In the genomic region with DNA sequence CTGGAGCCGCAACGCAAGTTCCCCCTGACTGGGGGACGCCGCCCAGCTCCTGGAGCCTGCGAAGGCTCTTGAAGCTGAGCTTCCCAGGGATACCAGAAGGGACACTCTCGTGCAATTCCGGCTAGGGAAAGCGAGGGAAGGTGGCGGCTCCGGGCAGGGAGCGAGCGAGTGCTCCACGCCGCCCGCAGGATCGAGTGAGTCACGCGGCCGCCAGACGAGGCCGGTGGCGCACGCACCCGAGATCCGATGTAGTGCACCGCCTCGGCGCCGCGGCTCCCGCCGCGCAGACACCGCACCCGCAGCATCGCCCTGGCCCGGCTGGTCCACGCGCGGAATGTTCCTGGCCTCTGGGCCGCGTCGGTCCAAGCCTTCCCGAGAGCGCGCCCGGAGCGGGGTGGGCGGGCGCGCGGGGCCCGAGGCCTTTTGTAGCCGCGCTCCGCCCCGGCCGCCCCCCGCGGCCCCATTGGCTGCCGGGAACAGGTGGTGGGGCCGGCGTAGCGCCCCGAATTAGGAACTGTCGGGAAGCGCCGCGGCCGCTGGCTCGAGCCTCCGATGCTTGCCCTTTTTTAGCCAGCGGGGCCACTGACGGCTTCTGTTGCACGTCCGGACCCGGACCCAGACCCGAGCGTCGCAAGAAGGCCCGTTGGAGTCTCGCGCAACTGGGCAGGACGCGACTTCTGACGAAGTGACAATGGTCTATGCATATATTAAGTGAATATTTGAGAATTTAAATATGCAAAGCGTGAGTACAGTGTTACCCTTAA, we compare ENCODE assay signal across 8 cellular contexts. TPM values are rescaled to one million over a fixed set of nuclear protein-coding genes. Genes with fewer than 3 reads are reported as not detected.
DNase-seq lines count a peak whose midpoint lies in the region; ATAC-seq and TF ChIP-seq lines count a peak whose summit lies in the region.

A gene with protein sequence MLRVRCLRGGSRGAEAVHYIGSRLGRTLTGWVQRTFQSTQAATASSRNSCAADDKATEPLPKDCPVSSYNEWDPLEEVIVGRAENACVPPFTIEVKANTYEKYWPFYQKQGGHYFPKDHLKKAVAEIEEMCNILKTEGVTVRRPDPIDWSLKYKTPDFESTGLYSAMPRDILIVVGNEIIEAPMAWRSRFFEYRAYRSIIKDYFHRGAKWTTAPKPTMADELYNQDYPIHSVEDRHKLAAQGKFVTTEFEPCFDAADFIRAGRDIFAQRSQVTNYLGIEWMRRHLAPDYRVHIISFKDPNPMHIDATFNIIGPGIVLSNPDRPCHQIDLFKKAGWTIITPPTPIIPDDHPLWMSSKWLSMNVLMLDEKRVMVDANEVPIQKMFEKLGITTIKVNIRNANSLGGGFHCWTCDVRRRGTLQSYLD (minus strand): TSS at position 396 of the 764 bp plus-strand sequence. CDS start 91 bp downstream, at position 305.

- POLR2A ChIA-PET in activated naive CD8-positive, alpha-beta T cell treated with anti-CD3 and anti-CD28 coated beads, Interleukin-2, amount 10 ng/mL, durations not matched to agents 7 days and 5 days (lab: Charles Lee): no interaction called here

- H3K27ac ChIP-seq in cardiac muscle cell: peak within 1 kb of the TSS; percentile 15
- peak within 1 kb of the TSS; percentile 62 to 85 for H3K27ac ChIP-seq in uterus

- peak; percentile 9 to 80 for TF ChIP-seq POLR2A in uterus (IDR thresholded peaks at IDR 0.05)

- intact Hi-C loops in uterus (cut with DNase I; ENCODE audit: low total_unique reads): no loop called here

- no peaks in the 10 kb centered on the region for H3K36me3 Mint-ChIP-seq in activated naive CD8-positive, alpha-beta T cell treated with anti-CD3 and anti-CD28 coated beads, Interleukin-2, amount 10 ng/mL, durations not matched to agents 7 days and 5 days
- H3K36me3 Mint-ChIP-seq in osteocyte (ENCODE audit: unreplicated experiment): no peaks in the 10 kb centered on the region

- H3K4me1 Mint-ChIP-seq in activated naive CD8-positive, alpha-beta T cell treated with anti-CD3 and anti-CD28 coated beads, Interleukin-2, amount 10 ng/mL, durations not matched to agents 7 days and 5 days: peaks cover 12% of the 10 kb centered on the region
- H3K4me1 Mint-ChIP-seq in osteocyte (ENCODE audit: unreplicated experiment): peaks cover 9% of the 10 kb centered on the region

- peaks cover 26% of the 10 kb centered on the region for H3K27me3 ChIP-seq in cardiac muscle cell
- H3K27me3 ChIP-seq in uterus: no peaks in the 10 kb centered on the region

- DNase-seq in D341Med (ENCODE audit: low spot score) (peak; percentile 84), RPMI7951 (ENCODE audit: low read depth) (peak; percentile 84), cardiac muscle cell (ENCODE audit: low read depth in 1 of 2, low spot score in 1 of 2) (peak; percentile 84 to 86), osteocyte (ENCODE audit: extremely low spot score, unreplicated experiment) (peak; percentile 90), uterus (peak; percentile 71 to 73)
- peak; percentile 69 for DNase-seq in activated naive CD8-positive, alpha-beta T cell treated with anti-CD3 and anti-CD28 coated beads, Interleukin-2, amount 10 ng/mL, durations not matched to agents 7 days and 5 days

- peaks cover 9% of the 10 kb centered on the region for H3K4me1 ChIP-seq in cardiac muscle cell (ENCODE audit: low read depth)
- H3K4me1 ChIP-seq in uterus: peaks cover 0 to 4% of the 10 kb centered on the region in 2 donors

- H3K36me3 ChIP-seq in cardiac muscle cell (no peaks in the 10 kb centered on the region), uterus (no peaks in the 10 kb centered on the region)

- H3K9me3 ChIP-seq in cardiac muscle cell (ENCODE audit: low read depth) (no peaks in the 10 kb centered on the region), uterus (no peaks in the 10 kb centered on the region)

- H3K27ac Mint-ChIP-seq in activated naive CD8-positive, alpha-beta T cell treated with anti-CD3 and anti-CD28 coated beads, Interleukin-2, amount 10 ng/mL, durations not matched to agents 7 days and 5 days: no peak within 1 kb of the TSS
- no peak within 1 kb of the TSS for H3K27ac Mint-ChIP-seq in osteocyte (ENCODE audit: unreplicated experiment)

- H3K4me3 Mint-ChIP-seq in activated naive CD8-positive, alpha-beta T cell treated with anti-CD3 and anti-CD28 coated beads, Interleukin-2, amount 10 ng/mL, durations not matched to agents 7 days and 5 days: peak within 1 kb of the TSS; percentile 76
- peak within 1 kb of the TSS; percentile 61 for H3K4me3 Mint-ChIP-seq in osteocyte (ENCODE audit: unreplicated experiment)

- H3K27me3 Mint-ChIP-seq in activated naive CD8-positive, alpha-beta T cell treated with anti-CD3 and anti-CD28 coated beads, Interleukin-2, amount 10 ng/mL, durations not matched to agents 7 days and 5 days: peaks cover 63% of the 10 kb centered on the region
- H3K27me3 Mint-ChIP-seq in osteocyte (ENCODE audit: unreplicated experiment): peaks cover 86% of the 10 kb centered on the region

- ATAC-seq in GM19351 (IDR thresholded peaks at IDR 0.05; ENCODE audit: unreplicated experiment): peak; percentile 79
- ATAC-seq in HG03442 (IDR thresholded peaks at IDR 0.05; ENCODE audit: unreplicated experiment): peak; percentile 88
- peak; percentile 85 for ATAC-seq in activated naive CD8-positive, alpha-beta T cell treated with anti-CD3 and anti-CD28 coated beads, Interleukin-2, amount 10 ng/mL, durations not matched to agents 7 days and 5 days (ENCODE audit: low read depth)

- peak; percentile 60 for TF ChIP-seq CTCF in cardiac muscle cell (IDR thresholded peaks at IDR 0.05; ENCODE audit: low read depth, low read length)
- TF ChIP-seq CTCF in osteocyte (IDR thresholded peaks at IDR 0.05): peak; percentile 57
- TF ChIP-seq CTCF in uterus (IDR thresholded peaks at IDR 0.05): peak in 3 of 4 experiments; percentile 14 to 59 (median 59)

- no peaks in the 10 kb centered on the region for H3K9me3 Mint-ChIP-seq in activated naive CD8-positive, alpha-beta T cell treated with anti-CD3 and anti-CD28 coated beads, Interleukin-2, amount 10 ng/mL, durations not matched to agents 7 days and 5 days
- H3K9me3 Mint-ChIP-seq in osteocyte (ENCODE audit: unreplicated experiment): no peaks in the 10 kb centered on the region

- H3K4me3 ChIP-seq in cardiac muscle cell (peak within 1 kb of the TSS; percentile 56), uterus (peak within 1 kb of the TSS; percentile 56 to 74)

RNA-seq across cellular contexts. Expression of the gene that starts here (rescaled TPM):
- 0.68 and 1.4 TPM in 2 replicates for total RNA-seq in RPMI7951 (2014; rRNA removed; shearing (Covaris generic))
- total RNA-seq in activated naive CD8-positive, alpha-beta T cell treated with anti-CD3 and anti-CD28 coated beads, Interleukin-2, amount 10 ng/mL, durations not matched to agents 7 days and 5 days: 1 to 10 TPM; 2.9 to 3.5 TPM
- total RNA-seq in cardiac muscle cell (50.0 and 76.5 TPM in 2 replicates), osteocyte (not detected in 2 replicates), uterus (10 to 100 TPM; 19.2 to 27.1 (median 23.6) TPM)
- polyA plus RNA-seq in cardiac muscle cell: 25.6 and 39.7 TPM in 2 replicates

Comparison
In these comparisons a context has a peak if more than half of its experiments do, and no peak if none do; other contexts are left out.
1. Peak in every context shown above with its lines: DNase-seq, ATAC-seq, H3K4me3 ChIP-seq and H3K27ac ChIP-seq.
2. Peak in DNase-seq in osteocyte; RNA of the gene not detected or under 1 TPM.